1 cellular context compared by ENCODE assay signal in the genomic region with DNA sequence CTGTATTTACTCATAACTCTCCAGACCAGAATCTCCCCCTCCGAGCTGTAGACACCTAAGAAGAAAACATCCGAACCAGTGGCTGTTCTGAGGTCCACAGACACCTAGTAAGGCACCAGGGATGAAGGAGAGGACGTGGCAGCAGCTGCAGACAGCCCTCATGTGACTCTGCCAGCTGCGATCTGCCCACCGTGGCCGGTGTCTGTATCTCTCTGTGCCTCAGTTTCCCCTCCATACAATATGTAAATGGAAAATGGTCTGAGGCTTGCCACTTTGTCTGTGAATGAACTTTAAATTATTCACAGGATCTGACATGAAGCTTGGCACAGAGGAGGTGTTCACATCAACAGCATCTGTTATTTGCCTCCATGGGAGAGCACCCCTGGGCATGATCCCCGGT.
TF ChIP-seq lines count a peak whose summit lies in the region.

No MANE protein-coding gene starts in this region.

TF ChIP-seq in SK-N-SH, 30 proteins besides CTCF, POLR2A, EP300 and RAD21:
- no peak for TF ChIP-seq NRF1 (IDR thresholded peaks at IDR 0.05; ENCODE audit: low read depth, low read length)
- TF ChIP-seq POLR2AphosphoS5 (IDR thresholded peaks at IDR 0.05; ENCODE audit: low read depth, low read length), result no peak
- TF ChIP-seq, protein P1, sequence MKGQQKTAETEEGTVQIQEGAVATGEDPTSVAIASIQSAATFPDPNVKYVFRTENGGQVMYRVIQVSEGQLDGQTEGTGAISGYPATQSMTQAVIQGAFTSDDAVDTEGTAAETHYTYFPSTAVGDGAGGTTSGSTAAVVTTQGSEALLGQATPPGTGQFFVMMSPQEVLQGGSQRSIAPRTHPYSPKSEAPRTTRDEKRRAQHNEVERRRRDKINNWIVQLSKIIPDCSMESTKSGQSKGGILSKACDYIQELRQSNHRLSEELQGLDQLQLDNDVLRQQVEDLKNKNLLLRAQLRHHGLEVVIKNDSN (IDR thresholded peaks at IDR 0.05; ENCODE audit: borderline replicate concordance, low read depth), result no peak
- TF ChIP-seq MEF2A (IDR thresholded peaks at IDR 0.05; ENCODE audit: borderline replicate concordance, low read depth), result no peak
- TF ChIP-seq RCOR1 (IDR thresholded peaks at IDR 0.05; ENCODE audit: low read length), result no peak
- TF ChIP-seq EZH2phosphoT487 (IDR thresholded peaks at IDR 0.05; ENCODE audit: borderline replicate concordance, low read depth), result no peak
- TF ChIP-seq, protein P2, sequence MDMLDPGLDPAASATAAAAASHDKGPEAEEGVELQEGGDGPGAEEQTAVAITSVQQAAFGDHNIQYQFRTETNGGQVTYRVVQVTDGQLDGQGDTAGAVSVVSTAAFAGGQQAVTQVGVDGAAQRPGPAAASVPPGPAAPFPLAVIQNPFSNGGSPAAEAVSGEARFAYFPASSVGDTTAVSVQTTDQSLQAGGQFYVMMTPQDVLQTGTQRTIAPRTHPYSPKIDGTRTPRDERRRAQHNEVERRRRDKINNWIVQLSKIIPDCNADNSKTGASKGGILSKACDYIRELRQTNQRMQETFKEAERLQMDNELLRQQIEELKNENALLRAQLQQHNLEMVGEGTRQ (IDR thresholded peaks at IDR 0.05; ENCODE audit: borderline replicate concordance, low read depth, low read length), result no peak
- TF ChIP-seq JUND (IDR thresholded peaks at IDR 0.05), result no peak
